ENCODE assay signal across 12 cellular contexts in genomic region chr17:79931517-79932309, GRCh38.
DNase-seq lines count a peak whose midpoint lies in the region; ATAC-seq and TF ChIP-seq lines count a peak whose summit lies in the region.
"Had no signal": no experiment of that assay in that cellular context is flagged by ENCODE, and none has a peak within 500 bp of the region (broad histone marks: within the 10 kb centered on the region; RNA-seq: fewer than 3 reads in every experiment).

No MANE protein-coding gene starts in this region.

- ATAC-seq in T-helper 17 cell: no peak
- no peak for ATAC-seq in HG03108 (IDR thresholded peaks at IDR 0.05; ENCODE audit: unreplicated experiment)

- CTCF ChIA-PET in activated naive CD4-positive, alpha-beta T cell treated with anti-CD3 and anti-CD28 coated beads, Interleukin-2, amount 10 ng/mL, durations not matched to agents 7 days and 5 days (lab: Charles Lee): no interaction called here

- no peaks in the 10 kb centered on the region for H3K9me3 Mint-ChIP-seq in activated naive CD4-positive, alpha-beta T cell treated with anti-CD3 and anti-CD28 coated beads, Interleukin-2, amount 50 U/mL, for 24 hours
- no peaks in the 10 kb centered on the region for H3K9me3 Mint-ChIP-seq in activated naive CD4-positive, alpha-beta T cell treated with anti-CD3 and anti-CD28 coated beads, Interleukin-2, amount 10 ng/mL, durations not matched to agents 7 days and 5 days
- no peaks in the 10 kb centered on the region for H3K9me3 Mint-ChIP-seq in type B pancreatic cell
- H3K9me3 Mint-ChIP-seq: activated naive CD8-positive, alpha-beta T cell treated with anti-CD3 and anti-CD28 coated beads, Interleukin-2, amount 10 ng/mL, durations not matched to agents 7 days and 5 days had no signal

- TF ChIP-seq CTCF in type B pancreatic cell (conservative IDR thresholded peaks at IDR 0.05): no peak

- peak overlapping the region; percentile 11 for H3K4me3 Mint-ChIP-seq in activated naive CD4-positive, alpha-beta T cell treated with anti-CD3 and anti-CD28 coated beads, Interleukin-2, amount 50 U/mL, for 24 hours
- H3K4me3 Mint-ChIP-seq in activated naive CD4-positive, alpha-beta T cell treated with anti-CD3 and anti-CD28 coated beads, Interleukin-2, amount 10 ng/mL, durations not matched to agents 7 days and 5 days: no peak overlapping the region
- H3K4me3 Mint-ChIP-seq in T-helper 17 cell: no peak overlapping the region
- peak overlapping the region; percentile 60 for H3K4me3 Mint-ChIP-seq in type B pancreatic cell
- H3K4me3 Mint-ChIP-seq: activated naive CD8-positive, alpha-beta T cell treated with anti-CD3 and anti-CD28 coated beads, Interleukin-2, amount 10 ng/mL, durations not matched to agents 7 days and 5 days had no signal

- peaks cover 6% of the 10 kb centered on the region for H3K27me3 Mint-ChIP-seq in activated naive CD4-positive, alpha-beta T cell treated with anti-CD3 and anti-CD28 coated beads, Interleukin-2, amount 50 U/mL, for 24 hours
- H3K27me3 Mint-ChIP-seq in activated naive CD4-positive, alpha-beta T cell treated with anti-CD3 and anti-CD28 coated beads, Interleukin-2, amount 10 ng/mL, durations not matched to agents 7 days and 5 days: peaks cover 96% of the 10 kb centered on the region
- H3K27me3 Mint-ChIP-seq in T-helper 17 cell (peaks cover 51% of the 10 kb centered on the region), type B pancreatic cell (peaks cover 10% of the 10 kb centered on the region)

- no peak overlapping the region for H3K27ac Mint-ChIP-seq in activated naive CD4-positive, alpha-beta T cell treated with anti-CD3 and anti-CD28 coated beads, Interleukin-2, amount 50 U/mL, for 24 hours
- no peak overlapping the region for H3K27ac Mint-ChIP-seq in activated naive CD4-positive, alpha-beta T cell treated with anti-CD3 and anti-CD28 coated beads, Interleukin-2, amount 10 ng/mL, durations not matched to agents 7 days and 5 days
- H3K27ac Mint-ChIP-seq in T-helper 17 cell: peak overlapping the region; percentile 21
- peak overlapping the region; percentile 64 for H3K27ac Mint-ChIP-seq in type B pancreatic cell
- H3K27ac Mint-ChIP-seq: activated naive CD8-positive, alpha-beta T cell treated with anti-CD3 and anti-CD28 coated beads, Interleukin-2, amount 10 ng/mL, durations not matched to agents 7 days and 5 days had no signal

- H3K9me3 ChIP-seq in T-helper 17 cell (ENCODE audit: control insufficient read depth, low read length, poor library complexity, severe bottlenecking): no peaks in the 10 kb centered on the region

- no peaks in the 10 kb centered on the region for H3K36me3 Mint-ChIP-seq in activated naive CD4-positive, alpha-beta T cell treated with anti-CD3 and anti-CD28 coated beads, Interleukin-2, amount 50 U/mL, for 24 hours
- H3K36me3 Mint-ChIP-seq in activated naive CD4-positive, alpha-beta T cell treated with anti-CD3 and anti-CD28 coated beads, Interleukin-2, amount 10 ng/mL, durations not matched to agents 7 days and 5 days: no peaks in the 10 kb centered on the region
- H3K36me3 Mint-ChIP-seq in T-helper 17 cell (ENCODE audit: low read depth) (no peaks in the 10 kb centered on the region), type B pancreatic cell (no peaks in the 10 kb centered on the region)
- H3K36me3 Mint-ChIP-seq: activated naive CD8-positive, alpha-beta T cell treated with anti-CD3 and anti-CD28 coated beads, Interleukin-2, amount 10 ng/mL, durations not matched to agents 7 days and 5 days had no signal

- H3K4me1 Mint-ChIP-seq in activated naive CD4-positive, alpha-beta T cell treated with anti-CD3 and anti-CD28 coated beads, Interleukin-2, amount 50 U/mL, for 24 hours: peaks cover 57% of the 10 kb centered on the region
- peaks cover 66% of the 10 kb centered on the region for H3K4me1 Mint-ChIP-seq in activated naive CD4-positive, alpha-beta T cell treated with anti-CD3 and anti-CD28 coated beads, Interleukin-2, amount 10 ng/mL, durations not matched to agents 7 days and 5 days
- peaks cover 9% of the 10 kb centered on the region for H3K4me1 Mint-ChIP-seq in T-helper 17 cell
- H3K4me1 Mint-ChIP-seq in type B pancreatic cell (ENCODE audit: unreplicated experiment): peaks cover 23% of the 10 kb centered on the region

- DNase-seq in activated naive CD4-positive, alpha-beta T cell treated with anti-CD3 and anti-CD28 coated beads, Interleukin-2, amount 10 ng/mL, durations not matched to agents 7 days and 5 days: no peak
- DNase-seq in T-helper 17 cell: no peak
- peak; percentile 14 for DNase-seq in kidney glomerular epithelial cell (lab: John Stamatoyannopoulos, UW)
- DNase-seq in type B pancreatic cell (ENCODE audit: extremely low spot score, unreplicated experiment): no peak
- no peak for DNase-seq in cerebellar nuclear complex (lab: John Stamatoyannopoulos, UW)
- DNase-seq in D341Med (ENCODE audit: low spot score): no peak
- DNase-seq: activated CD4-positive, alpha-beta T cell treated with anti-CD3 and anti-CD28 coated beads, Interleukin-2, amount 50 U/mL, for 1 hour; activated naive CD8-positive, alpha-beta T cell treated with anti-CD3 and anti-CD28 coated beads, Interleukin-2, amount 10 ng/mL, durations not matched to agents 7 days and 5 days; islet precursor cell; SHP77 had no signal

Comparison
In these comparisons a context has a peak if more than half of its experiments do, and no peak if none do; other contexts are left out.
1. H3K4me3 Mint-ChIP-seq: peak in activated naive CD4-positive, alpha-beta T cell treated with anti-CD3 and anti-CD28 coated beads, Interleukin-2, amount 50 U/mL, for 24 hours (single experiment) and type B pancreatic cell (single experiment); none in activated naive CD4-positive, alpha-beta T cell treated with anti-CD3 and anti-CD28 coated beads, Interleukin-2, amount 10 ng/mL, durations not matched to agents 7 days and 5 days (single experiment) and T-helper 17 cell (single experiment).
2. H3K27ac Mint-ChIP-seq: peak in T-helper 17 cell (single experiment) and type B pancreatic cell (single experiment); none in activated naive CD4-positive, alpha-beta T cell treated with anti-CD3 and anti-CD28 coated beads, Interleukin-2, amount 50 U/mL, for 24 hours (single experiment) and activated naive CD4-positive, alpha-beta T cell treated with anti-CD3 and anti-CD28 coated beads, Interleukin-2, amount 10 ng/mL, durations not matched to agents 7 days and 5 days (single experiment).